20 cellular contexts compared by ENCODE assay signal in genomic region chr3:48748754-48749153, GRCh38. TPM values are rescaled to one million over a fixed set of nuclear protein-coding genes. Genes with fewer than 3 reads are reported as not detected.
DNase-seq lines count a peak whose midpoint lies in the region; ATAC-seq and TF ChIP-seq lines count a peak whose summit lies in the region.
"Had no signal": no experiment of that assay in that cellular context is flagged by ENCODE, and none has a peak within 500 bp of the region (broad histone marks: within the 10 kb centered on the region; RNA-seq: fewer than 3 reads in every experiment).

No MANE protein-coding gene starts in this region.

- CTCF ChIA-PET in activated CD4-positive, alpha-beta T cell treated with anti-CD3 and anti-CD28 coated beads for 36 hours (lab: Charles Lee) = interaction anchor here (0.6 to 2.5 kb wide), 4 partner anchors 9 to 598 kb away, joined by 3 to 12 read pairs (median 3); no protein-coding TSS in a partner anchor

- DNase-seq in NOMO-1 (lab: John Stamatoyannopoulos, UW; ENCODE audit: unreplicated experiment in 2 of 2) (peak; percentile 70 to 87), esophagus muscularis mucosa (ENCODE audit: extremely low spot score) (no peak), lower lobe of right lung (no peak), substantia nigra (lab: John Stamatoyannopoulos, UW) (peak in 9 of 49 donors; percentile 7 to 43 (median 18)), chondrocyte (ENCODE audit: low spot score) (no peak), HFFc6 (no peak)
- DNase-seq in activated CD4-positive, alpha-beta T cell treated with anti-CD3 and anti-CD28 coated beads for 36 hours = no peak
- DNase-seq: activated B cell treated with CpG ODN at 0.5 μM for 24 hours; activated T-cell treated with anti-CD3 and anti-CD28 coated beads, Interleukin-2, amount 50 U/mL, for 48 hours; DND-41; KG1; NCI-H1092; NCI-H2029 treated with DMSO at 0.1 percent for 48 hours; NCI-H446; stimulated activated CD4-positive, alpha-beta T cell treated with anti-CD3 and anti-CD28 coated beads, Interleukin-15, amount 100 ng/mL, for 24 hours had no signal

- H3K4me3 ChIP-seq in esophagus muscularis mucosa (no peak overlapping the region), lower lobe of right lung (no peak overlapping the region)
- H3K4me3 ChIP-seq: SJSA1 had no signal

- H3K9me3 Mint-ChIP-seq in activated CD4-positive, alpha-beta T cell treated with anti-CD3 and anti-CD28 coated beads for 36 hours (ENCODE audit: low read depth) = no peaks in the 10 kb centered on the region
- H3K9me3 Mint-ChIP-seq in chondrocyte (ENCODE audit: low read depth) = no peaks in the 10 kb centered on the region
- no peaks in the 10 kb centered on the region for H3K9me3 Mint-ChIP-seq in HFFc6
- H3K9me3 Mint-ChIP-seq: activated B cell treated with CpG ODN at 0.5 μM for 24 hours; activated naive CD4-positive, alpha-beta T cell treated with anti-CD3 and anti-CD28 coated beads, Interleukin-2, amount 50 U/mL, for 24 hours; stimulated activated effector memory CD8-positive, alpha-beta T cell treated with anti-CD3 and anti-CD28 coated beads, Interleukin-12 subunit alpha, Interleukin-12 subunit beta, amount 100 ng/mL, for 72 hours; T-helper 1 cell treated with Interleukin-12 subunit alpha and Interleukin-12 subunit beta and Interleukin-4 antibody, amounts not matched to agents 30 μg/mL and 1 μg/mL, for 36 hours had no signal

- no peaks in the 10 kb centered on the region for H3K9me3 ChIP-seq in esophagus muscularis mucosa
- H3K9me3 ChIP-seq in lower lobe of right lung = no peaks in the 10 kb centered on the region
- H3K9me3 ChIP-seq: SJSA1 had no signal

- ATAC-seq in lower lobe of right lung (peak; percentile 72 to 76), GM18505 (IDR thresholded peaks at IDR 0.05; ENCODE audit: unreplicated experiment) (no peak)
- no peak for ATAC-seq in activated CD4-positive, alpha-beta T cell treated with anti-CD3 and anti-CD28 coated beads for 36 hours
- ATAC-seq: stimulated activated effector memory CD8-positive, alpha-beta T cell treated with anti-CD3 and anti-CD28 coated beads, Interleukin-12 subunit alpha, Interleukin-12 subunit beta, amount 100 ng/mL, for 72 hours had no signal

- 79% methylated on average over 3 of the region's 3 CpGs for WGBS in esophagus muscularis mucosa

- no peak for TF ChIP-seq POLR2A in esophagus muscularis mucosa (IDR thresholded peaks at IDR 0.05; ENCODE audit: low read depth)
- no peak for TF ChIP-seq POLR2A in GM18505 (IDR thresholded peaks at IDR 0.05; ENCODE audit: borderline replicate concordance, extremely low read depth, insufficient read depth, insufficient read length)

- TF ChIP-seq CTCF in esophagus muscularis mucosa (IDR thresholded peaks at IDR 0.05) (no peak), lower lobe of right lung (IDR thresholded peaks at IDR 0.05) (no peak), chondrocyte (IDR thresholded peaks at IDR 0.05) (no peak), HFFc6 (IDR thresholded peaks at IDR 0.05) (no peak)

- no peaks in the 10 kb centered on the region for H3K4me1 Mint-ChIP-seq in activated CD4-positive, alpha-beta T cell treated with anti-CD3 and anti-CD28 coated beads for 36 hours
- H3K4me1 Mint-ChIP-seq in chondrocyte (ENCODE audit: low read depth) (no peaks in the 10 kb centered on the region), HFFc6 (ENCODE audit: low read depth) (no peaks in the 10 kb centered on the region)
- H3K4me1 Mint-ChIP-seq: activated B cell treated with CpG ODN at 0.5 μM for 24 hours; activated naive CD4-positive, alpha-beta T cell treated with anti-CD3 and anti-CD28 coated beads, Interleukin-2, amount 50 U/mL, for 24 hours; stimulated activated effector memory CD8-positive, alpha-beta T cell treated with anti-CD3 and anti-CD28 coated beads, Interleukin-12 subunit alpha, Interleukin-12 subunit beta, amount 100 ng/mL, for 72 hours had no signal

- TF ChIP-seq EP300 in esophagus muscularis mucosa (IDR thresholded peaks at IDR 0.05) = no peak

- H3K36me3 ChIP-seq in esophagus muscularis mucosa (peaks cover 33 to 70% (median 45%) of the 10 kb centered on the region in 4 donors), lower lobe of right lung (peaks cover 66% of the 10 kb centered on the region)

- H3K27ac ChIP-seq in esophagus muscularis mucosa (replicated peaks in 1 of 4) (peak overlapping the region; percentile 1 to 43 (median 16)), lower lobe of right lung (no peak overlapping the region), substantia nigra (ENCODE audit: low read depth, low read length, poor library complexity, severe bottlenecking) (peak overlapping the region; percentile 97)
- H3K27ac ChIP-seq: SJSA1 had no signal

- peaks cover 10 to 16% (median 15%) of the 10 kb centered on the region in 4 donors for H3K4me1 ChIP-seq in esophagus muscularis mucosa
- peaks cover 19% of the 10 kb centered on the region for H3K4me1 ChIP-seq in lower lobe of right lung
- H3K4me1 ChIP-seq: SJSA1 had no signal

- POLR2A ChIA-PET in activated CD4-positive, alpha-beta T cell treated with anti-CD3 and anti-CD28 coated beads for 36 hours (lab: Charles Lee) = no interaction called here

- intact Hi-C loops in esophagus muscularis mucosa (cut with DNase I) (no loop called here), lower lobe of right lung (cut with DNase I) (no loop called here)
- intact Hi-C loops in activated CD4-positive, alpha-beta T cell treated with anti-CD3 and anti-CD28 coated beads for 36 hours (cut with DNase I, micrococcal nuclease) = no loop called here

- peaks cover 26% of the 10 kb centered on the region for H3K36me3 Mint-ChIP-seq in activated CD4-positive, alpha-beta T cell treated with anti-CD3 and anti-CD28 coated beads for 36 hours (ENCODE audit: low read depth)
- H3K36me3 Mint-ChIP-seq in chondrocyte (ENCODE audit: low read depth) = peaks cover 23% of the 10 kb centered on the region
- H3K36me3 Mint-ChIP-seq in HFFc6 (ENCODE audit: low read depth) = peaks cover 16% of the 10 kb centered on the region

- H3K27me3 ChIP-seq in esophagus muscularis mucosa = no peaks in the 10 kb centered on the region
- no peaks in the 10 kb centered on the region for H3K27me3 ChIP-seq in lower lobe of right lung (ENCODE audit: low read depth)
- H3K27me3 ChIP-seq: SJSA1 had no signal

- H3K27ac Mint-ChIP-seq in activated CD4-positive, alpha-beta T cell treated with anti-CD3 and anti-CD28 coated beads for 36 hours = no peak overlapping the region
- H3K27ac Mint-ChIP-seq in chondrocyte (ENCODE audit: unreplicated experiment) (no peak overlapping the region), HFFc6 (no peak overlapping the region)
- H3K27ac Mint-ChIP-seq: activated B cell treated with CpG ODN at 0.5 μM for 24 hours; activated naive CD4-positive, alpha-beta T cell treated with anti-CD3 and anti-CD28 coated beads, Interleukin-2, amount 50 U/mL, for 24 hours; stimulated activated effector memory CD8-positive, alpha-beta T cell treated with anti-CD3 and anti-CD28 coated beads, Interleukin-12 subunit alpha, Interleukin-12 subunit beta, amount 100 ng/mL, for 72 hours; T-helper 1 cell treated with Interleukin-12 subunit alpha and Interleukin-12 subunit beta and Interleukin-4 antibody, amounts not matched to agents 30 μg/mL and 1 μg/mL, for 36 hours had no signal

- H3K27me3 Mint-ChIP-seq in activated CD4-positive, alpha-beta T cell treated with anti-CD3 and anti-CD28 coated beads for 36 hours = no peaks in the 10 kb centered on the region
- no peaks in the 10 kb centered on the region for H3K27me3 Mint-ChIP-seq in chondrocyte (ENCODE audit: low read depth)
- no peaks in the 10 kb centered on the region for H3K27me3 Mint-ChIP-seq in HFFc6 (ENCODE audit: insufficient read depth)
- H3K27me3 Mint-ChIP-seq: activated B cell treated with CpG ODN at 0.5 μM for 24 hours; activated naive CD4-positive, alpha-beta T cell treated with anti-CD3 and anti-CD28 coated beads, Interleukin-2, amount 50 U/mL, for 24 hours had no signal

- no peak overlapping the region for H3K4me3 Mint-ChIP-seq in activated CD4-positive, alpha-beta T cell treated with anti-CD3 and anti-CD28 coated beads for 36 hours
- H3K4me3 Mint-ChIP-seq in chondrocyte (ENCODE audit: unreplicated experiment) = no peak overlapping the region
- no peak overlapping the region for H3K4me3 Mint-ChIP-seq in HFFc6
- H3K4me3 Mint-ChIP-seq: activated B cell treated with CpG ODN at 0.5 μM for 24 hours; activated naive CD4-positive, alpha-beta T cell treated with anti-CD3 and anti-CD28 coated beads, Interleukin-2, amount 50 U/mL, for 24 hours; stimulated activated effector memory CD8-positive, alpha-beta T cell treated with anti-CD3 and anti-CD28 coated beads, Interleukin-12 subunit alpha, Interleukin-12 subunit beta, amount 100 ng/mL, for 72 hours; T-helper 1 cell treated with Interleukin-12 subunit alpha and Interleukin-12 subunit beta and Interleukin-4 antibody, amounts not matched to agents 30 μg/mL and 1 μg/mL, for 36 hours had no signal

RNA-seq across cellular contexts. Expression of gene IP6K2, which starts 31.7 kb away (rescaled TPM):
- total RNA-seq in esophagus muscularis mucosa (10 to 100 TPM; 31.0 to 57.5 (median 41.2) TPM), lower lobe of right lung (56.3 TPM), chondrocyte (68.8 to 109 TPM (median 72.3 TPM) in 3 replicates)
- 10 to 100 TPM; 39.4 to 48.3 TPM for total RNA-seq in activated CD4-positive, alpha-beta T cell treated with anti-CD3 and anti-CD28 coated beads for 36 hours
- 10 to 100 TPM; 47.4 to 64.6 (median 53.0) TPM for total RNA-seq in HFFc6 (2021; fragmentation: NEBNext Ultra II Directional; extraction: Animal tissue kit (Norgen Biotek cat#: 25700))

Comparison
In these comparisons a context has a peak if more than half of its experiments do, and no peak if none do; other contexts are left out.
1. DNase-seq: peak in NOMO-1 (2 of 2); none in esophagus muscularis mucosa (single experiment), lower lobe of right lung (single experiment), activated CD4-positive, alpha-beta T cell treated with anti-CD3 and anti-CD28 coated beads for 36 hours (single experiment), chondrocyte (single experiment) and HFFc6 (single experiment).
2. ATAC-seq: peak in lower lobe of right lung (2 of 2); none in GM18505 (single experiment) and activated CD4-positive, alpha-beta T cell treated with anti-CD3 and anti-CD28 coated beads for 36 hours (single experiment).